8 cellular contexts compared by ENCODE assay signal in genomic region chr1:155064109-155064812, GRCh38. TPM values are rescaled to one million over a fixed set of nuclear protein-coding genes. Genes with fewer than 3 reads are reported as not detected.
DNase-seq lines count a peak whose midpoint lies in the region; ATAC-seq, FAIRE-seq and TF ChIP-seq lines count a peak whose summit lies in the region.

No MANE protein-coding gene starts in this region.

- peaks cover 37% of the 10 kb centered on the region for H3K4me1 Mint-ChIP-seq in central memory CD8-positive, alpha-beta T cell
- peaks cover 29% of the 10 kb centered on the region for H3K4me1 Mint-ChIP-seq in memory B cell

- DNase-seq in AG09309 (ENCODE audit: low read depth) (no peak), GM19239 (ENCODE audit: insufficient read length, low spot score) (no peak), NCI-H526 treated with DMSO at 0.1 percent for 48 hours (lab: John Stamatoyannopoulos, UW) (peak; percentile 81), memory B cell (ENCODE audit: low spot score in 2 of 2) (no peak), uterus (no peak), medulla oblongata (ENCODE audit: extremely low spot score) (no peak), frontal cortex (ENCODE audit: low spot score in 2 of 2) (no peak)
- no peak for DNase-seq in central memory CD8-positive, alpha-beta T cell (ENCODE audit: low spot score in 2 of 2)

- intact Hi-C loops in uterus (cut with DNase I; ENCODE audit: low total_unique reads): no loop called here

- TF ChIP-seq POLR2A in uterus (IDR thresholded peaks at IDR 0.05): no peak

- H3K4me3 Mint-ChIP-seq in central memory CD8-positive, alpha-beta T cell: peak overlapping the region; percentile 81
- H3K4me3 Mint-ChIP-seq in memory B cell: peak overlapping the region; percentile 92

- H3K4me1 ChIP-seq in uterus: peaks cover 0 to 16% of the 10 kb centered on the region in 2 donors

- no peaks in the 10 kb centered on the region for H3K9me3 Mint-ChIP-seq in central memory CD8-positive, alpha-beta T cell
- no peaks in the 10 kb centered on the region for H3K9me3 Mint-ChIP-seq in memory B cell

- no peaks in the 10 kb centered on the region for H3K36me3 ChIP-seq in uterus

- H3K27me3 Mint-ChIP-seq in central memory CD8-positive, alpha-beta T cell: no peaks in the 10 kb centered on the region
- no peaks in the 10 kb centered on the region for H3K27me3 Mint-ChIP-seq in memory B cell

- no peak for TF ChIP-seq CTCF in AG09309 (IDR thresholded peaks at IDR 0.05; ENCODE audit: control insufficient read depth, insufficient read depth, low read depth, low read length, missing control alignments)
- TF ChIP-seq CTCF in uterus (IDR thresholded peaks at IDR 0.05): no peak

- H3K9me3 ChIP-seq in uterus: no peaks in the 10 kb centered on the region

- peak overlapping the region; percentile 5 for H3K27ac Mint-ChIP-seq in central memory CD8-positive, alpha-beta T cell (ENCODE audit: low read depth)
- H3K27ac Mint-ChIP-seq in memory B cell: peak overlapping the region; percentile 67

- H3K4me3 ChIP-seq in AG09309 (ENCODE audit: control insufficient read depth, low read depth, low read length) (peak overlapping the region; percentile 81), uterus (peak overlapping the region; percentile 63 to 97)

- peaks cover 13% of the 10 kb centered on the region for H3K36me3 Mint-ChIP-seq in central memory CD8-positive, alpha-beta T cell (ENCODE audit: insufficient read depth)
- peaks cover 14% of the 10 kb centered on the region for H3K36me3 Mint-ChIP-seq in memory B cell

- ATAC-seq in central memory CD8-positive, alpha-beta T cell (replicated peaks; ENCODE audit: extremely low read depth, poor library complexity, severe bottlenecking): peak; percentile 16
- ATAC-seq in memory B cell (ENCODE audit: low read depth): no peak

- FAIRE-seq in GM19239 (lab: Jason Lieb, UNC) (peak; percentile 87), frontal cortex (lab: Jason Lieb, UNC) (no peak)

- H3K27me3 ChIP-seq in uterus: no peaks in the 10 kb centered on the region

- peak overlapping the region; percentile 63 to 87 for H3K27ac ChIP-seq in uterus

RNA-seq across cellular contexts. Expression of gene EFNA4, which starts 0.7 kb away (rescaled TPM):
- total RNA-seq in uterus: 1 to 10 TPM in 2 of 4 donors, not detected in 2; 8.0 to 8.4 TPM
- total RNA-seq in frontal cortex: 0.82 TPM

RNA-seq across cellular contexts. Expression of gene ADAM15, which starts 13.1 kb away (rescaled TPM):
- 100 to 1,000 TPM in 3 of 4 donors, 10 to 100 TPM in 1; 58.6 to 270 (median 153) TPM for total RNA-seq in uterus
- total RNA-seq in frontal cortex: 11.8 TPM

RNA-seq across cellular contexts. Expression of gene EFNA3, which starts 14.4 kb away (rescaled TPM):
- 1 to 10 TPM in 3 of 4 donors, not detected in 1; 3.2 to 7.6 (median 3.3) TPM for total RNA-seq in uterus
- 9.8 TPM for total RNA-seq in frontal cortex

RNA-seq across cellular contexts. Expression of gene DCST1, which starts 30.6 kb away (rescaled TPM):
- total RNA-seq in uterus (1 to 10 TPM in 2 of 4 donors, not detected in 2; 1.1 to 3.5 TPM), frontal cortex (not detected)

RNA-seq across cellular contexts. Expression of gene DCST2, which starts 30.7 kb away (rescaled TPM):
- total RNA-seq in uterus (1 to 10 TPM in 1 of 4 donors, under 1 TPM in 1, not detected in 2; 0.07 to 1.6 TPM), frontal cortex (under 0.01 TPM)
